8 cellular contexts compared by ENCODE assay signal in the genomic region with DNA sequence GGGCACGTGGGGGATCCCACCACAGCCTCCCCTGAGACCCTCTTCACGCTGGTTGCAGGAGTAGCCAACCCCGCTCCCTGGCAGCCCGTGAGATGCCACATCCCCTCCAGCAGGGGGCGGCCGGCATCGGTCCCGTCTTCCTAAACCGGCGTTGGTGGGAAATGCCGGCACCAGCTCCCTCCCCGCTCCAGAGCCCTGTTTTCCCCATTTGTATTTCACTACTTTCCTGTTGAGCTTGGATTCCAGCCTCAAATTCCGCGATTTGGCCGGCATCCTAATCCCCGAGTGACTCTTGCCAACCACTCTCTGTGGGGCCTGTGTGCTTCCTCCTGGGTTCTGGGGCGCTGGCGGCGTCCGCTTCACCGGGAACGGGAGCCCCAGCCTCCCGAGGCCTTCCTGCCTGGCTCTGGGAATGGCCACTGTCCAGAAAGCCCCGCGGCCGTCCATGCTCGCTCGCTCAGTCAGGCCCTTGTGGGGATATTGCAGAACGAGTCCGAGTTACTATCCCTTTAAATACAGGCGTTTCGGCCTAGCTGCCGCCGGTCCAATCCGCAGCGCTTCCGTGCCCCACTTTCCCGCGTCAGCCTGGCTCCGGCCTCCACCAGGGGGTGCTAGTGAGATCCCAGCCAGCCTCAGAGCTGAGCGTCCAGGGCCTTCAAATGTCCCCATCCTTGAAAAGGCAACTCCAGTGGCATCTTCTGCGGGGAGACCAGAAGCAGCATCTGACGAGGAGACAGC. TPM values are rescaled to one million over a fixed set of nuclear protein-coding genes. Genes with fewer than 3 reads are reported as not detected.
A peak's percentile ranks its signal among the peaks of the same experiment; 100 is the strongest.
DNase-seq lines count a peak whose midpoint lies in the region; ATAC-seq and TF ChIP-seq lines count a peak whose summit lies in the region.

No MANE protein-coding gene starts in this region.

- H2AFZ ChIP-seq in OCI-LY7 (ENCODE audit: low read length) = peak overlapping the region; percentile 85

- ATAC-seq in GM19467 (IDR thresholded peaks at IDR 0.05; ENCODE audit: unreplicated experiment) = peak; percentile 93

- no peaks in the 10 kb centered on the region for H3K27me3 ChIP-seq in mucosa of rectum (ENCODE audit: control insufficient read depth in 2 of 2, insufficient read depth in 2 of 2, low read length in 2 of 2)

- no peaks in the 10 kb centered on the region for H3K79me2 ChIP-seq in OCI-LY7 (ENCODE audit: insufficient read depth, low read depth, low read length)

- H3K4me1 ChIP-seq in OCI-LY7 (ENCODE audit: insufficient read depth, low read length, poor library complexity, severe bottlenecking) (peaks cover 3% of the 10 kb centered on the region), mucosa of rectum (ENCODE audit: control insufficient read depth in 2 of 2, insufficient read depth in 2 of 2, low read length in 2 of 2) (peaks cover 2 to 5% of the 10 kb centered on the region in 2 donors)

- BruUV-seq in OCI-LY7 (replicated peaks; lab: Mats Ljungman, UMichigan) = no TSS peak

- POLR2A ChIA-PET in OCI-LY7 (lab: Charles Lee) = interaction anchor here (1.2 kb wide), 1 partner anchor 10 kb away, joined by 4 read pairs; no protein-coding TSS in a partner anchor

- peak; percentile 76 for TF ChIP-seq CTCF in OCI-LY7 (conservative IDR thresholded peaks at IDR 0.05; ENCODE audit: low read length)
- TF ChIP-seq CTCF in epithelial cell of proximal tubule (conservative IDR thresholded peaks at IDR 0.05; ENCODE audit: low read depth, low read length) = peak; percentile 95

- H3K9me3 ChIP-seq in OCI-LY7 (ENCODE audit: low read length) (no peaks in the 10 kb centered on the region), mucosa of rectum (ENCODE audit: control insufficient read depth in 2 of 2, low read length in 2 of 2) (no peaks in the 10 kb centered on the region)

- CTCF ChIA-PET in OCI-LY7 (lab: Charles Lee; ENCODE audit: unreplicated experiment) = interaction anchor here (1.9 kb wide), 1 partner anchor 11 kb away, joined by 6 read pairs; no protein-coding TSS in a partner anchor

- H3K4me3 ChIP-seq in OCI-LY7 (ENCODE audit: low read depth, low read length, poor library complexity, severe bottlenecking) = peak overlapping the region; percentile 61
- H3K4me3 ChIP-seq in epithelial cell of proximal tubule (ENCODE audit: low read depth, low read length) = peak overlapping the region; percentile 98
- H3K4me3 ChIP-seq in mucosa of rectum (ENCODE audit: low read length in 2 of 2) = peak overlapping the region; percentile 66 to 89

- H3K4me2 ChIP-seq in OCI-LY7 (ENCODE audit: low read length) = peak overlapping the region; percentile 69

- H3K36me3 ChIP-seq in OCI-LY7 (ENCODE audit: insufficient read depth, low read length) (no peaks in the 10 kb centered on the region), mucosa of rectum (ENCODE audit: control insufficient read depth in 2 of 2, insufficient read depth in 2 of 2, low read length in 2 of 2) (no peaks in the 10 kb centered on the region)

- intact Hi-C loops in OCI-LY7 (cut with micrococcal nuclease; ENCODE audit: unreplicated experiment) = loop anchor here (10.0 kb wide), 1 partner anchor 115 kb away; no protein-coding TSS in a partner anchor

- H4K20me1 ChIP-seq in OCI-LY7 (ENCODE audit: insufficient read depth, low read length) = no peaks in the 10 kb centered on the region

- DNase-seq in COLO829 (ENCODE audit: low spot score) = peak; percentile 93
- DNase-seq in HPDE6-E6E7 (ENCODE audit: extremely low spot score) = peak; percentile 92
- DNase-seq in OCI-LY7 (ENCODE audit: low spot score) = peak; percentile 72
- DNase-seq in activated T-cell treated with anti-CD3 and anti-CD28 coated beads, Interleukin-2, amount 50 U/mL, for 1 hour = peak; percentile 88
- no peak for DNase-seq in epithelial cell of proximal tubule (ENCODE audit: low read depth)
- peak; percentile 81 for DNase-seq in stimulated activated CD8-positive, alpha-beta memory T cell treated with anti-CD3 and anti-CD28 coated beads, Interleukin-4, amount 100 ng/mL, for 24 hours (ENCODE audit: low read depth)

- H3K9me2 ChIP-seq in OCI-LY7 (ENCODE audit: insufficient read depth, low read length) = no peaks in the 10 kb centered on the region

- H3K27ac ChIP-seq in OCI-LY7 (ENCODE audit: low read depth, low read length, poor library complexity, severe bottlenecking) = no peak overlapping the region
- H3K27ac ChIP-seq in mucosa of rectum (ENCODE audit: low read depth in 2 of 2, low read length in 2 of 2) = peak overlapping the region; percentile 73 to 89

- peak overlapping the region; percentile 84 to 92 for H3K9ac ChIP-seq in mucosa of rectum (ENCODE audit: low read depth in 1 of 2, low read length in 2 of 2)

RNA-seq across cellular contexts. Expression of a gene that starts 8.1 kb away (rescaled TPM):
- 0.28 TPM in 1 of 2 replicates, not detected in the other for total RNA-seq in OCI-LY7 (2014; rRNA removed; shearing (Covaris generic))
- total RNA-seq in OCI-LY7 (2022) (not detected in 2 replicates), epithelial cell of proximal tubule (0.06 and 0.36 TPM in 2 replicates)
